ENCODE assay signal across 1 cellular context in the genomic region with DNA sequence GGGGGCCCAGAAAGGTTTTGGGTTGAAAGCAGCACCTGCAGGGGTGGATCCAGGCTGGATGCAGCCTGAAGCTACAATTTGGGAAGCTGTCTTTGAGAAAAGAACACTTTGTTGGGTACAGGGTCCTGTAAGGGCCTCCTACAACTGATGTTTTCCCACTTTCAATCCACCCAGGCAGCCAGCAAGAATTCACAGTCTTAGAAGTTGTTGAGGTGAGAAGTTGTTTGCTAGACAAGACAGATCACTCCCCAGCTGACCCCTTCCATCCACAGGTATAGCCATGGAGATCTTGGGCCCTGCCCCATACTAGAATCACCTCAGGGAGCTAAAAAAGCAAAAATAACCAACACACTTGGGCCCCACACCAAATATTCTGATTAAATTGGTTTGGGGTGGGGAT.
TF ChIP-seq lines count a peak whose summit lies in the region.

No MANE protein-coding gene starts in this region.

TF ChIP-seq in HepG2, 621 proteins besides CTCF, POLR2A, EP300 and RAD21:
- TF ChIP-seq AKAP8 (CRISPR knock-in tag; IDR thresholded peaks at IDR 0.05) (no peak), MAFF (IDR thresholded peaks at IDR 0.05; ENCODE audit: low read depth, low read length) (no peak), ZNF333 (CRISPR knock-in tag; IDR thresholded peaks at IDR 0.05; ENCODE audit: borderline replicate concordance) (no peak), RFX1 (IDR thresholded peaks at IDR 0.05) (no peak), SRSF1 (optimal IDR thresholded peaks at IDR 0.05; ENCODE audit: low read depth, low read length) (no peak)
- TF ChIP-seq, protein P1, sequence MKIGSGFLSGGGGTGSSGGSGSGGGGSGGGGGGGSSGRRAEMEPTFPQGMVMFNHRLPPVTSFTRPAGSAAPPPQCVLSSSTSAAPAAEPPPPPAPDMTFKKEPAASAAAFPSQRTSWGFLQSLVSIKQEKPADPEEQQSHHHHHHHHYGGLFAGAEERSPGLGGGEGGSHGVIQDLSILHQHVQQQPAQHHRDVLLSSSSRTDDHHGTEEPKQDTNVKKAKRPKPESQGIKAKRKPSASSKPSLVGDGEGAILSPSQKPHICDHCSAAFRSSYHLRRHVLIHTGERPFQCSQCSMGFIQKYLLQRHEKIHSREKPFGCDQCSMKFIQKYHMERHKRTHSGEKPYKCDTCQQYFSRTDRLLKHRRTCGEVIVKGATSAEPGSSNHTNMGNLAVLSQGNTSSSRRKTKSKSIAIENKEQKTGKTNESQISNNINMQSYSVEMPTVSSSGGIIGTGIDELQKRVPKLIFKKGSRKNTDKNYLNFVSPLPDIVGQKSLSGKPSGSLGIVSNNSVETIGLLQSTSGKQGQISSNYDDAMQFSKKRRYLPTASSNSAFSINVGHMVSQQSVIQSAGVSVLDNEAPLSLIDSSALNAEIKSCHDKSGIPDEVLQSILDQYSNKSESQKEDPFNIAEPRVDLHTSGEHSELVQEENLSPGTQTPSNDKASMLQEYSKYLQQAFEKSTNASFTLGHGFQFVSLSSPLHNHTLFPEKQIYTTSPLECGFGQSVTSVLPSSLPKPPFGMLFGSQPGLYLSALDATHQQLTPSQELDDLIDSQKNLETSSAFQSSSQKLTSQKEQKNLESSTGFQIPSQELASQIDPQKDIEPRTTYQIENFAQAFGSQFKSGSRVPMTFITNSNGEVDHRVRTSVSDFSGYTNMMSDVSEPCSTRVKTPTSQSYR (CRISPR knock-in tag; IDR thresholded peaks at IDR 0.05; ENCODE audit: borderline replicate concordance) = no peak
- TF ChIP-seq, protein P2, sequence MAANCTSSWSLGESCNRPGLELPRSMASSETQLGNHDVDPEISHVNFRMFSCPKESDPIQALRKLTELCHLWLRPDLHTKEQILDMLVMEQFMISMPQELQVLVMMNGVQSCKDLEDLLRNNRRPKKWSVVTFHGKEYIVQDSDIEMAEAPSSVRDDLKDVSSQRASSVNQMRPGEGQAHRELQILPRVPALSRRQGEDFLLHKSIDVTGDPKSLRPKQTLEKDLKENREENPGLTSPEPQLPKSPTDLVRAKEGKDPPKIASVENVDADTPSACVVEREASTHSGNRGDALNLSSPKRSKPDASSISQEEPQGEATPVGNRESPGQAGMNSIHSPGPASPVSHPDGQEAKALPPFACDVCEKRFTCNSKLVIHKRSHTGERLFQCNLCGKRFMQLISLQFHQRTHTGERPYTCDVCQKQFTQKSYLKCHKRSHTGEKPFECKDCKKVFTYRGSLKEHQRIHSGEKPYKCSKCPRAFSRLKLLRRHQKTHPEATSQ (CRISPR knock-in tag; IDR thresholded peaks at IDR 0.05; ENCODE audit: borderline replicate concordance) = no peak
- TF ChIP-seq, protein P3, sequence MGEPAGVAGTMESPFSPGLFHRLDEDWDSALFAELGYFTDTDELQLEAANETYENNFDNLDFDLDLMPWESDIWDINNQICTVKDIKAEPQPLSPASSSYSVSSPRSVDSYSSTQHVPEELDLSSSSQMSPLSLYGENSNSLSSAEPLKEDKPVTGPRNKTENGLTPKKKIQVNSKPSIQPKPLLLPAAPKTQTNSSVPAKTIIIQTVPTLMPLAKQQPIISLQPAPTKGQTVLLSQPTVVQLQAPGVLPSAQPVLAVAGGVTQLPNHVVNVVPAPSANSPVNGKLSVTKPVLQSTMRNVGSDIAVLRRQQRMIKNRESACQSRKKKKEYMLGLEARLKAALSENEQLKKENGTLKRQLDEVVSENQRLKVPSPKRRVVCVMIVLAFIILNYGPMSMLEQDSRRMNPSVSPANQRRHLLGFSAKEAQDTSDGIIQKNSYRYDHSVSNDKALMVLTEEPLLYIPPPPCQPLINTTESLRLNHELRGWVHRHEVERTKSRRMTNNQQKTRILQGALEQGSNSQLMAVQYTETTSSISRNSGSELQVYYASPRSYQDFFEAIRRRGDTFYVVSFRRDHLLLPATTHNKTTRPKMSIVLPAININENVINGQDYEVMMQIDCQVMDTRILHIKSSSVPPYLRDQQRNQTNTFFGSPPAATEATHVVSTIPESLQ (CRISPR knock-in tag; conservative IDR thresholded peaks at IDR 0.05) = no peak
- TF ChIP-seq, protein P4, sequence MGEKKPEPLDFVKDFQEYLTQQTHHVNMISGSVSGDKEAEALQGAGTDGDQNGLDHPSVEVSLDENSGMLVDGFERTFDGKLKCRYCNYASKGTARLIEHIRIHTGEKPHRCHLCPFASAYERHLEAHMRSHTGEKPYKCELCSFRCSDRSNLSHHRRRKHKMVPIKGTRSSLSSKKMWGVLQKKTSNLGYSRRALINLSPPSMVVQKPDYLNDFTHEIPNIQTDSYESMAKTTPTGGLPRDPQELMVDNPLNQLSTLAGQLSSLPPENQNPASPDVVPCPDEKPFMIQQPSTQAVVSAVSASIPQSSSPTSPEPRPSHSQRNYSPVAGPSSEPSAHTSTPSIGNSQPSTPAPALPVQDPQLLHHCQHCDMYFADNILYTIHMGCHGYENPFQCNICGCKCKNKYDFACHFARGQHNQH (CRISPR knock-in tag; IDR thresholded peaks at IDR 0.05) = no peak
